13 cellular contexts compared by ENCODE assay signal in genomic region chr5:148729182-148729581, GRCh38.
DNase-seq lines count a peak whose midpoint lies in the region; ATAC-seq and TF ChIP-seq lines count a peak whose summit lies in the region.
"Had no signal": no experiment of that assay in that cellular context is flagged by ENCODE, and none has a peak within 500 bp of the region (broad histone marks: within the 10 kb centered on the region; RNA-seq: fewer than 3 reads in every experiment).

No MANE protein-coding gene starts in this region.

- CTCF ChIA-PET in OCI-LY7 (lab: Charles Lee; ENCODE audit: unreplicated experiment): no interaction called here
- CTCF ChIA-PET in activated CD8-positive, alpha-beta memory T cell treated with anti-CD3 and anti-CD28 coated beads, Interleukin-2, amount 10 ng/mL, durations not matched to agents 7 days and 5 days (lab: Charles Lee): interaction anchor here (1.1 to 6.9 kb wide), 5 partner anchors 12 to 550 kb away, joined by 3 to 227 read pairs (median 30); no protein-coding TSS in a partner anchor

- H3K79me2 ChIP-seq in OCI-LY7 (ENCODE audit: insufficient read depth, low read depth, low read length): no peaks in the 10 kb centered on the region

- peaks cover 11% of the 10 kb centered on the region for H3K27me3 Mint-ChIP-seq in activated CD8-positive, alpha-beta memory T cell treated with anti-CD3 and anti-CD28 coated beads, Interleukin-2, amount 10 ng/mL, durations not matched to agents 7 days and 5 days

- H3K4me1 Mint-ChIP-seq in activated CD8-positive, alpha-beta memory T cell treated with anti-CD3 and anti-CD28 coated beads, Interleukin-2, amount 10 ng/mL, durations not matched to agents 7 days and 5 days: peaks cover 21% of the 10 kb centered on the region

- POLR2A ChIA-PET in OCI-LY7 (lab: Charles Lee): interaction anchor here (0.6 kb wide), 1 partner anchor 27 kb away, joined by 3 read pairs; no protein-coding TSS in a partner anchor

- no peak for ATAC-seq in right cardiac atrium
- ATAC-seq in HG03565 (IDR thresholded peaks at IDR 0.05; ENCODE audit: unreplicated experiment): no peak
- no peak for ATAC-seq in activated CD8-positive, alpha-beta memory T cell treated with anti-CD3 and anti-CD28 coated beads, Interleukin-2, amount 10 ng/mL, durations not matched to agents 7 days and 5 days
- ATAC-seq: GM12878 had no signal

- intact Hi-C loops in right cardiac atrium (cut with DNase I) (loop anchor here in 3 of 4 donors (2.0 to 10.0 kb wide), 3 partner anchors 284 to 434 kb away; no protein-coding TSS in a partner anchor), OCI-LY7 (cut with micrococcal nuclease; ENCODE audit: unreplicated experiment) (no loop called here)

- no peaks in the 10 kb centered on the region for H3K9me3 ChIP-seq in right atrium auricular region
- no peaks in the 10 kb centered on the region for H3K9me3 ChIP-seq in right cardiac atrium (ENCODE audit: control insufficient read depth, low read length)
- no peaks in the 10 kb centered on the region for H3K9me3 ChIP-seq in OCI-LY7 (ENCODE audit: low read length)
- H3K9me3 ChIP-seq: heart left ventricle had no signal

- H3K4me3 ChIP-seq in right atrium auricular region (no peak overlapping the region), right cardiac atrium (ENCODE audit: low read length) (no peak overlapping the region), OCI-LY7 (ENCODE audit: low read depth, low read length, poor library complexity, severe bottlenecking) (no peak overlapping the region), fibroblast of villous mesenchyme (ENCODE audit: low read depth, low read length) (no peak overlapping the region)
- H3K4me3 ChIP-seq: GM12878, heart left ventricle had no signal

- H3K27ac ChIP-seq in right atrium auricular region (peak overlapping the region in 1 of 2 donors; percentile 65), right cardiac atrium (ENCODE audit: low read length) (no peak overlapping the region), OCI-LY7 (ENCODE audit: low read depth, low read length, poor library complexity, severe bottlenecking) (no peak overlapping the region)

- H3K36me3 ChIP-seq in right atrium auricular region: no peaks in the 10 kb centered on the region
- no peaks in the 10 kb centered on the region for H3K36me3 ChIP-seq in OCI-LY7 (ENCODE audit: insufficient read depth, low read length)
- H3K36me3 ChIP-seq: heart left ventricle had no signal

- no peak overlapping the region for H3K4me2 ChIP-seq in OCI-LY7 (ENCODE audit: low read length)

- H3K4me3 Mint-ChIP-seq in activated CD8-positive, alpha-beta memory T cell treated with anti-CD3 and anti-CD28 coated beads, Interleukin-2, amount 10 ng/mL, durations not matched to agents 7 days and 5 days: no peak overlapping the region
- H3K4me3 Mint-ChIP-seq: CD4-positive, alpha-beta memory T cell; IgD-negative memory B cell had no signal

- H3K9me3 Mint-ChIP-seq in activated CD8-positive, alpha-beta memory T cell treated with anti-CD3 and anti-CD28 coated beads, Interleukin-2, amount 10 ng/mL, durations not matched to agents 7 days and 5 days (ENCODE audit: low read depth): no peaks in the 10 kb centered on the region
- H3K9me3 Mint-ChIP-seq: CD4-positive, alpha-beta memory T cell; IgD-negative memory B cell had no signal

- H3K4me1 ChIP-seq in right atrium auricular region (peaks cover 0 to 15% of the 10 kb centered on the region in 2 donors), right cardiac atrium (ENCODE audit: control insufficient read depth, insufficient read depth, low read length) (no peaks in the 10 kb centered on the region), OCI-LY7 (ENCODE audit: insufficient read depth, low read length, poor library complexity, severe bottlenecking) (no peaks in the 10 kb centered on the region)

- H4K20me1 ChIP-seq in OCI-LY7 (ENCODE audit: insufficient read depth, low read length): no peaks in the 10 kb centered on the region

- TF ChIP-seq CTCF in right atrium auricular region (IDR thresholded peaks at IDR 0.05) (peak; percentile 24 to 48), OCI-LY7 (conservative IDR thresholded peaks at IDR 0.05; ENCODE audit: low read length) (0 out of 2 replicates have a peak, but pooled peaks have one; percentile 21), fibroblast of villous mesenchyme (IDR thresholded peaks at IDR 0.05; ENCODE audit: insufficient read depth, low read depth, low read length) (peak; percentile 10)

- H3K27me3 ChIP-seq in right atrium auricular region (no peaks in the 10 kb centered on the region), right cardiac atrium (ENCODE audit: control insufficient read depth, insufficient read depth) (no peaks in the 10 kb centered on the region)
- H3K27me3 ChIP-seq: heart left ventricle had no signal

- DNase-seq in right atrium auricular region (ENCODE audit: low spot score) (no peak), right cardiac atrium (no peak), OCI-LY7 (ENCODE audit: low spot score) (no peak), fibroblast of villous mesenchyme (ENCODE audit: low read depth) (no peak)
- no peak for DNase-seq in activated CD4-positive, alpha-beta T cell treated with anti-CD3 and anti-CD28 coated beads for 4 hours
- no peak for DNase-seq in activated effector memory CD4-positive, alpha-beta T cell treated with anti-CD3 and anti-CD28 coated beads, Interleukin-2, amount 50 U/mL, for 16 hours
- no peak for DNase-seq in activated CD8-positive, alpha-beta memory T cell treated with anti-CD3 and anti-CD28 coated beads, Interleukin-2, amount 10 ng/mL, durations not matched to agents 7 days and 5 days
- DNase-seq: activated T-cell treated with anti-CD3 and anti-CD28 coated beads, Interleukin-2, amount 50 U/mL, for 48 hours; CD4-positive, alpha-beta memory T cell; heart left ventricle had no signal

- no peaks in the 10 kb centered on the region for H3K9me2 ChIP-seq in OCI-LY7 (ENCODE audit: insufficient read depth, low read length)

- no peak overlapping the region for H3K27ac Mint-ChIP-seq in activated CD8-positive, alpha-beta memory T cell treated with anti-CD3 and anti-CD28 coated beads, Interleukin-2, amount 10 ng/mL, durations not matched to agents 7 days and 5 days
- H3K27ac Mint-ChIP-seq: CD4-positive, alpha-beta memory T cell; IgD-negative memory B cell had no signal

- no peak overlapping the region for H2AFZ ChIP-seq in OCI-LY7 (ENCODE audit: low read length)

- no TSS peak for BruUV-seq in OCI-LY7 (replicated peaks; lab: Mats Ljungman, UMichigan)

- H3K36me3 Mint-ChIP-seq in activated CD8-positive, alpha-beta memory T cell treated with anti-CD3 and anti-CD28 coated beads, Interleukin-2, amount 10 ng/mL, durations not matched to agents 7 days and 5 days: no peaks in the 10 kb centered on the region
- H3K36me3 Mint-ChIP-seq: CD4-positive, alpha-beta memory T cell; IgD-negative memory B cell had no signal
